1 cellular context compared by ENCODE assay signal in the genomic region with DNA sequence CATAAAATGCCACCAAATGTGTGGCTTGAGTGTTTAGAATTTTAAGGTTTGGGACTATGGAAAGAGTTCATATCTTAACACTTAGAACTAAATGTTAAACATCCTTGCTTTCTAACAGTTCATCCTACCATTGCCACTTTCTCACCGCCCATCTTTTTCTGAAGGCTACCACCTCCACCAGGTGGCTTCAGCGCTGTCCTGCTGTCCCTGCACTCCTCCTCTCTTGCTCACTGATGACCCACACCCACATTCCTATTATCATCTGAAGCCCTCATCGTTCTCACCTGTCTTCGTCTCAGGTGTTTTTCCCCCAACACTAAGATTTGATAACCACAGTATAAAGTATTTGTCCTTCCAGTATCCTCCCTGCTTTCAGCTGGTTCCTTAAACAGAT.
TF ChIP-seq lines count a peak whose summit lies in the region.

No MANE protein-coding gene starts in this region.

TF ChIP-seq in GM23338, 12 proteins besides CTCF, POLR2A, EP300 and RAD21 (continued from another document):
- TF ChIP-seq STAT1 (IDR thresholded peaks at IDR 0.05; ENCODE audit: unreplicated experiment) (no peak), ZNF114 (CRISPR knock-in tag; IDR thresholded peaks at IDR 0.05) (no peak), CREB1 (CRISPR knock-in tag; IDR thresholded peaks at IDR 0.05; ENCODE audit: low read depth) (no peak), EZH2phosphoT487 (IDR thresholded peaks at IDR 0.05; ENCODE audit: unreplicated experiment) (no peak), NANOG (IDR thresholded peaks at IDR 0.05; ENCODE audit: borderline replicate concordance) (no peak), EZH2 (IDR thresholded peaks at IDR 0.05; ENCODE audit: low read depth, unreplicated experiment) (no peak)
- TF ChIP-seq, protein P1, sequence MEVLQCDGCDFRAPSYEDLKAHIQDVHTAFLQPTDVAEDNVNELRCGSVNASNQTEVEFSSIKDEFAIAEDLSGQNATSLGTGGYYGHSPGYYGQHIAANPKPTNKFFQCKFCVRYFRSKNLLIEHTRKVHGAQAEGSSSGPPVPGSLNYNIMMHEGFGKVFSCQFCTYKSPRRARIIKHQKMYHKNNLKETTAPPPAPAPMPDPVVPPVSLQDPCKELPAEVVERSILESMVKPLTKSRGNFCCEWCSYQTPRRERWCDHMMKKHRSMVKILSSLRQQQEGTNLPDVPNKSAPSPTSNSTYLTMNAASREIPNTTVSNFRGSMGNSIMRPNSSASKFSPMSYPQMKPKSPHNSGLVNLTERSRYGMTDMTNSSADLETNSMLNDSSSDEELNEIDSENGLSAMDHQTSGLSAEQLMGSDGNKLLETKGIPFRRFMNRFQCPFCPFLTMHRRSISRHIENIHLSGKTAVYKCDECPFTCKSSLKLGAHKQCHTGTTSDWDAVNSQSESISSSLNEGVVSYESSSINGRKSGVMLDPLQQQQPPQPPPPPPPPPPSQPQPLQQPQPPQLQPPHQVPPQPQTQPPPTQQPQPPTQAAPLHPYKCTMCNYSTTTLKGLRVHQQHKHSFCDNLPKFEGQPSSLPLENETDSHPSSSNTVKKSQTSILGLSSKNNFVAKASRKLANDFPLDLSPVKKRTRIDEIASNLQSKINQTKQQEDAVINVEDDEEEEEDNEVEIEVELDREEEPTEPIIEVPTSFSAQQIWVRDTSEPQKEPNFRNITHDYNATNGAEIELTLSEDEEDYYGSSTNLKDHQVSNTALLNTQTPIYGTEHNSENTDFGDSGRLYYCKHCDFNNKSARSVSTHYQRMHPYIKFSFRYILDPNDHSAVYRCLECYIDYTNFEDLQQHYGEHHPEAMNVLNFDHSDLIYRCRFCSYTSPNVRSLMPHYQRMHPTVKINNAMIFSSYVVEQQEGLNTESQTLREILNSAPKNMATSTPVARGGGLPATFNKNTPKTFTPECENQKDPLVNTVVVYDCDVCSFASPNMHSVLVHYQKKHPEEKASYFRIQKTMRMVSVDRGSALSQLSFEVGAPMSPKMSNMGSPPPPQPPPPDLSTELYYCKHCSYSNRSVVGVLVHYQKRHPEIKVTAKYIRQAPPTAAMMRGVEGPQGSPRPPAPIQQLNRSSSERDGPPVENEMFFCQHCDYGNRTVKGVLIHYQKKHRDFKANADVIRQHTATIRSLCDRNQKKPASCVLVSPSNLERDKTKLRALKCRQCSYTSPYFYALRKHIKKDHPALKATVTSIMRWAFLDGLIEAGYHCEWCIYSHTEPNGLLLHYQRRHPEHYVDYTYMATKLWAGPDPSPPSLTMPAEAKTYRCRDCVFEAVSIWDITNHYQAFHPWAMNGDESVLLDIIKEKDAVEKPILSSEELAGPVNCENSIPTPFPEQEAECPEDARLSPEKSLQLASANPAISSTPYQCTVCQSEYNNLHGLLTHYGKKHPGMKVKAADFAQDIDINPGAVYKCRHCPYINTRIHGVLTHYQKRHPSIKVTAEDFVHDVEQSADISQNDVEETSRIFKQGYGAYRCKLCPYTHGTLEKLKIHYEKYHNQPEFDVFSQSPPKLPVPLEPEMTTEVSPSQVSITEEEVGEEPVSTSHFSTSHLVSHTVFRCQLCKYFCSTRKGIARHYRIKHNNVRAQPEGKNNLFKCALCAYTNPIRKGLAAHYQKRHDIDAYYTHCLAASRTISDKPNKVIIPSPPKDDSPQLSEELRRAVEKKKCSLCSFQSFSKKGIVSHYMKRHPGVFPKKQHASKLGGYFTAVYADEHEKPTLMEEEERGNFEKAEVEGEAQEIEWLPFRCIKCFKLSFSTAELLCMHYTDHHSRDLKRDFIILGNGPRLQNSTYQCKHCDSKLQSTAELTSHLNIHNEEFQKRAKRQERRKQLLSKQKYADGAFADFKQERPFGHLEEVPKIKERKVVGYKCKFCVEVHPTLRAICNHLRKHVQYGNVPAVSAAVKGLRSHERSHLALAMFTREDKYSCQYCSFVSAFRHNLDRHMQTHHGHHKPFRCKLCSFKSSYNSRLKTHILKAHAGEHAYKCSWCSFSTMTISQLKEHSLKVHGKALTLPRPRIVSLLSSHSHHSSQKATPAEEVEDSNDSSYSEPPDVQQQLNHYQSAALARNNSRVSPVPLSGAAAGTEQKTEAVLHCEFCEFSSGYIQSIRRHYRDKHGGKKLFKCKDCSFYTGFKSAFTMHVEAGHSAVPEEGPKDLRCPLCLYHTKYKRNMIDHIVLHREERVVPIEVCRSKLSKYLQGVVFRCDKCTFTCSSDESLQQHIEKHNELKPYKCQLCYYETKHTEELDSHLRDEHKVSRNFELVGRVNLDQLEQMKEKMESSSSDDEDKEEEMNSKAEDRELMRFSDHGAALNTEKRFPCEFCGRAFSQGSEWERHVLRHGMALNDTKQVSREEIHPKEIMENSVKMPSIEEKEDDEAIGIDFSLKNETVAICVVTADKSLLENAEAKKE (CRISPR knock-in tag; IDR thresholded peaks at IDR 0.05), result no peak
- TF ChIP-seq, protein P2, sequence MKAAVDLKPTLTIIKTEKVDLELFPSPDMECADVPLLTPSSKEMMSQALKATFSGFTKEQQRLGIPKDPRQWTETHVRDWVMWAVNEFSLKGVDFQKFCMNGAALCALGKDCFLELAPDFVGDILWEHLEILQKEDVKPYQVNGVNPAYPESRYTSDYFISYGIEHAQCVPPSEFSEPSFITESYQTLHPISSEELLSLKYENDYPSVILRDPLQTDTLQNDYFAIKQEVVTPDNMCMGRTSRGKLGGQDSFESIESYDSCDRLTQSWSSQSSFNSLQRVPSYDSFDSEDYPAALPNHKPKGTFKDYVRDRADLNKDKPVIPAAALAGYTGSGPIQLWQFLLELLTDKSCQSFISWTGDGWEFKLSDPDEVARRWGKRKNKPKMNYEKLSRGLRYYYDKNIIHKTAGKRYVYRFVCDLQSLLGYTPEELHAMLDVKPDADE (IDR thresholded peaks at IDR 0.05), result no peak
TF ChIP-seq in GM23338: peak in this region for 0.
